23 cellular contexts compared by ENCODE assay signal in genomic region chrY:21105529-21105928, GRCh38.
"Had no signal": no experiment of that assay in that cellular context is flagged by ENCODE, and none has a peak within 500 bp of the region (broad histone marks: within the 10 kb centered on the region; RNA-seq: fewer than 3 reads in every experiment).

No MANE protein-coding gene starts in this region.

- H3K36me3 Mint-ChIP-seq: T-cell had no signal

- ATAC-seq: Panc1, Right ventricle myocardium inferior, T-cell had no signal

- H3K9me3 Mint-ChIP-seq: activated naive CD8-positive, alpha-beta T cell treated with anti-CD3 and anti-CD28 coated beads, Interleukin-2, amount 10 ng/mL, durations not matched to agents 7 days and 5 days; T-cell had no signal

- H3K4me3 Mint-ChIP-seq: activated naive CD8-positive, alpha-beta T cell treated with anti-CD3 and anti-CD28 coated beads, Interleukin-2, amount 10 ng/mL, durations not matched to agents 7 days and 5 days; T-cell had no signal

- H3K27ac Mint-ChIP-seq: activated naive CD8-positive, alpha-beta T cell treated with anti-CD3 and anti-CD28 coated beads, Interleukin-2, amount 10 ng/mL, durations not matched to agents 7 days and 5 days had no signal

- DNase-seq: activated CD4-positive, alpha-beta T cell treated with anti-CD3 and anti-CD28 coated beads for 48 hours; activated CD4-positive, CD25-positive, alpha-beta regulatory T cell; activated CD8-positive, alpha-beta memory T cell treated with anti-CD3 and anti-CD28 coated beads for 24 hours; activated effector memory CD4-positive, alpha-beta T cell treated with anti-CD3 and anti-CD28 coated beads, Interleukin-2, amount 50 U/mL, for 16 hours; activated naive CD8-positive, alpha-beta T cell treated with anti-CD3 and anti-CD28 coated beads, Interleukin-2, amount 10 ng/mL, durations not matched to agents 7 days and 5 days; activated T-cell treated with anti-CD3 and anti-CD28 coated beads, Interleukin-2, amount 50 U/mL, for 48 hours; aorta; caudate nucleus; colonic mucosa; NCI-H1092; NCI-H1417; NCI-H1694; NCI-H2029; NCI-H2107; NCI-H2171 treated with DMSO at 0.1 percent for 48 hours; NCI-H226; NCI-H526; NCI-H774; OCI-M1; RPMI8226; T-cell had no signal

- H3K27me3 Mint-ChIP-seq: T-cell had no signal
